ENCODE assay signal across 24 cellular contexts in genomic region chr13:63631006-63631405, GRCh38.
DNase-seq lines count a peak whose midpoint lies in the region; ATAC-seq, FAIRE-seq and TF ChIP-seq lines count a peak whose summit lies in the region.
"Had no signal": no experiment of that assay in that cellular context is flagged by ENCODE, and none has a peak within 500 bp of the region (broad histone marks: within the 10 kb centered on the region; RNA-seq: fewer than 3 reads in every experiment).

No MANE protein-coding gene starts in this region.

- no peaks in the 10 kb centered on the region for H3K27me3 Mint-ChIP-seq in activated CD8-positive, alpha-beta memory T cell treated with anti-CD3 and anti-CD28 coated beads, Interleukin-2, amount 10 ng/mL, durations not matched to agents 7 days and 5 days
- H3K27me3 Mint-ChIP-seq: B cell; CD4-positive, CD25-positive, alpha-beta regulatory T cell had no signal

- peaks cover 5% of the 10 kb centered on the region for H3K9me3 Mint-ChIP-seq in activated CD8-positive, alpha-beta memory T cell treated with anti-CD3 and anti-CD28 coated beads, Interleukin-2, amount 10 ng/mL, durations not matched to agents 7 days and 5 days (ENCODE audit: low read depth)
- H3K9me3 Mint-ChIP-seq: GM23338 had no signal

- no peaks in the 10 kb centered on the region for H3K4me1 Mint-ChIP-seq in activated CD8-positive, alpha-beta memory T cell treated with anti-CD3 and anti-CD28 coated beads, Interleukin-2, amount 10 ng/mL, durations not matched to agents 7 days and 5 days
- H3K4me1 Mint-ChIP-seq: B cell; CD4-positive, CD25-positive, alpha-beta regulatory T cell; GM23338 had no signal

- H3K9ac ChIP-seq in Karpas-422 (ENCODE audit: low read length) = no peak overlapping the region
- H3K9ac ChIP-seq: BLaER1 had no signal

- no peaks in the 10 kb centered on the region for H3K36me3 Mint-ChIP-seq in activated CD8-positive, alpha-beta memory T cell treated with anti-CD3 and anti-CD28 coated beads, Interleukin-2, amount 10 ng/mL, durations not matched to agents 7 days and 5 days
- H3K36me3 Mint-ChIP-seq: CD4-positive, CD25-positive, alpha-beta regulatory T cell; CD8-positive, alpha-beta T cell had no signal

- H3K9me2 ChIP-seq in Karpas-422 (replicated peaks; ENCODE audit: insufficient read depth, low read length) = no peaks in the 10 kb centered on the region

- H3K9me3 ChIP-seq in Karpas-422 (ENCODE audit: low read length) = no peaks in the 10 kb centered on the region
- H3K9me3 ChIP-seq: BLaER1, Caco-2, HAP-1 had no signal

- DNase-seq in RCC 7860 (ENCODE audit: low spot score) (peak; percentile 7), epithelial cell of proximal tubule (ENCODE audit: low read depth) (peak; percentile 61), kidney tubule cell (ENCODE audit: low spot score) (peak; percentile 66), Karpas-422 (no peak), DMS153 treated with DMSO at 0.1 percent for 48 hours (lab: John Stamatoyannopoulos, UW; ENCODE audit: unreplicated experiment) (no peak)
- no peak for DNase-seq in activated CD8-positive, alpha-beta memory T cell treated with anti-CD3 and anti-CD28 coated beads, Interleukin-2, amount 10 ng/mL, durations not matched to agents 7 days and 5 days
- DNase-seq: Caco-2; CD4-positive, CD25-positive, alpha-beta regulatory T cell; CD8-positive, alpha-beta T cell; DMS153; DMS79; EL; GDM1; HFFc6 had no signal

- peak overlapping the region; percentile 16 for H3K4me3 ChIP-seq in epithelial cell of proximal tubule (ENCODE audit: low read depth, low read length)
- H3K4me3 ChIP-seq in Karpas-422 (ENCODE audit: low read length) = no peak overlapping the region
- H3K4me3 ChIP-seq: BLaER1, GM12878, GM23338, HAP-1 had no signal

- CTCF ChIA-PET in activated CD8-positive, alpha-beta memory T cell treated with anti-CD3 and anti-CD28 coated beads, Interleukin-2, amount 10 ng/mL, durations not matched to agents 7 days and 5 days (lab: Charles Lee) = no interaction called here

- no peak overlapping the region for H3K4me3 Mint-ChIP-seq in activated CD8-positive, alpha-beta memory T cell treated with anti-CD3 and anti-CD28 coated beads, Interleukin-2, amount 10 ng/mL, durations not matched to agents 7 days and 5 days
- H3K4me3 Mint-ChIP-seq: B cell; CD4-positive, CD25-positive, alpha-beta regulatory T cell; CD8-positive, alpha-beta T cell; GM23338; HFFc6 had no signal

- TF ChIP-seq CTCF in epithelial cell of proximal tubule (conservative IDR thresholded peaks at IDR 0.05; ENCODE audit: low read depth, low read length) = no peak

- no peak overlapping the region for H3K27ac ChIP-seq in Karpas-422 (ENCODE audit: low read length)
- H3K27ac ChIP-seq: 22Rv1, BLaER1, C4-2B had no signal

- H4K20me1 ChIP-seq in Karpas-422 (ENCODE audit: insufficient read depth, low read depth, low read length) = no peaks in the 10 kb centered on the region
- H4K20me1 ChIP-seq: BLaER1 had no signal

- H3K79me2 ChIP-seq in Karpas-422 (ENCODE audit: low read length) = no peaks in the 10 kb centered on the region

- peak; percentile 70 for FAIRE-seq in RCC 7860 (lab: Jason Lieb, UNC)
- FAIRE-seq: A204.1, GM12878, GM19239, H54 had no signal

- H2AFZ ChIP-seq in Karpas-422 (ENCODE audit: low read length) = no peak overlapping the region
- H2AFZ ChIP-seq: GM23338 had no signal

- no peak overlapping the region for H3K4me2 ChIP-seq in Karpas-422 (ENCODE audit: low read depth, low read length, poor library complexity, severe bottlenecking)
- H3K4me2 ChIP-seq: BLaER1, GM23338 had no signal

- no peak for ATAC-seq in activated CD8-positive, alpha-beta memory T cell treated with anti-CD3 and anti-CD28 coated beads, Interleukin-2, amount 10 ng/mL, durations not matched to agents 7 days and 5 days
- ATAC-seq: CD8-positive, alpha-beta T cell; GM12878; GM23338 had no signal

- no peaks in the 10 kb centered on the region for H3K27me3 ChIP-seq in Karpas-422 (ENCODE audit: low read length)
- H3K27me3 ChIP-seq: BLaER1 had no signal

- no peaks in the 10 kb centered on the region for H3K36me3 ChIP-seq in Karpas-422 (ENCODE audit: insufficient read depth, low read length)
- H3K36me3 ChIP-seq: BLaER1, HAP-1 had no signal

- H3K27ac Mint-ChIP-seq in activated CD8-positive, alpha-beta memory T cell treated with anti-CD3 and anti-CD28 coated beads, Interleukin-2, amount 10 ng/mL, durations not matched to agents 7 days and 5 days = no peak overlapping the region
- H3K27ac Mint-ChIP-seq: B cell; CD4-positive, CD25-positive, alpha-beta regulatory T cell; CD8-positive, alpha-beta T cell; GM23338; HFFc6 had no signal

- H3K4me1 ChIP-seq in Karpas-422 (ENCODE audit: low read length) = peaks cover 2% of the 10 kb centered on the region
- H3K4me1 ChIP-seq: BLaER1, Caco-2, HAP-1 had no signal

Comparison
In these comparisons a context has a peak if more than half of its experiments do, and no peak if none do; other contexts are left out.
1. DNase-seq: peak in RCC 7860 (single experiment), epithelial cell of proximal tubule (single experiment) and kidney tubule cell (single experiment); none in activated CD8-positive, alpha-beta memory T cell treated with anti-CD3 and anti-CD28 coated beads, Interleukin-2, amount 10 ng/mL, durations not matched to agents 7 days and 5 days (single experiment), Karpas-422 (single experiment) and DMS153 treated with DMSO at 0.1 percent for 48 hours (single experiment).